10 cellular contexts compared by ENCODE assay signal in the genomic region with DNA sequence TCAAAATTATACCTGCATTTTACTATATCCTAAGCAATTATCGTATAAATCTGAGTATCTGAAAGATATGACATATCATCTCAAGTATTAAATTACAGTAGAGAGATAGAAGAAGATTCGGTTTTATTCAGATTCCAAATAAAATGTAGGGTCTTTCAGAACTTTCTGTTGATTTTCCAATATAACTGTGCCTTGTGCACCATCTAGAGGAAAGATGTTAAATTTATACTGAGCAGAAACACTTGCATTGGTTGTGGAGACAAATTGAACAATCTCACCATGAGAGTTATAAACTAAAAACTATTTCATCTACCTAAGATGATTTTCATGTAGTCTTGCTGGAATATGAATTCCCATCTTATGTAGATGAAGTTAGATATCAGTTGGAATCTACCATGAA. TPM values are rescaled to one million over a fixed set of nuclear protein-coding genes. Genes with fewer than 3 reads are reported as not detected.
A peak's percentile ranks its signal among the peaks of the same experiment; 100 is the strongest.
DNase-seq lines count a peak whose midpoint lies in the region; ATAC-seq and TF ChIP-seq lines count a peak whose summit lies in the region.
"Had no signal": no experiment of that assay in that cellular context is flagged by ENCODE, and none has a peak within 500 bp of the region (broad histone marks: within the 10 kb centered on the region; RNA-seq: fewer than 3 reads in every experiment).

No MANE protein-coding gene starts in this region.

- no peaks in the 10 kb centered on the region for H3K79me2 ChIP-seq in OCI-LY1 (ENCODE audit: insufficient read depth, low read length)

- H3K36me3 ChIP-seq in OCI-LY1 (ENCODE audit: insufficient read depth, low read length), result no peaks in the 10 kb centered on the region
- H3K36me3 ChIP-seq: neutrophil, tibial artery had no signal

- peaks cover 16% of the 10 kb centered on the region for H3K27me3 Mint-ChIP-seq in CD4-positive, alpha-beta T cell
- H3K27me3 Mint-ChIP-seq in activated CD4-positive, alpha-beta memory T cell treated with anti-CD3 and anti-CD28 coated beads, Interleukin-2, amount 10 ng/mL, durations not matched to agents 7 days and 5 days, result peaks cover 18% of the 10 kb centered on the region

- intact Hi-C loops in CD4-positive, alpha-beta T cell (cut with DNase I, micrococcal nuclease), result no loop called here

- no peaks in the 10 kb centered on the region for H3K9me3 ChIP-seq in OCI-LY1 (ENCODE audit: low read length)
- H3K9me3 ChIP-seq in CD4-positive, alpha-beta T cell (ENCODE audit: control insufficient read depth, low read length), result no peaks in the 10 kb centered on the region
- H3K9me3 ChIP-seq: neutrophil, tibial artery had no signal

- DNase-seq in NCI-H1436 (lab: John Stamatoyannopoulos, UW), result peak; percentile 5
- no peak for DNase-seq in NCI-H1436 treated with DMSO at 0.1 percent for 48 hours (lab: John Stamatoyannopoulos, UW)
- no peak for DNase-seq in epithelial cell of esophagus (ENCODE audit: low read depth)
- peak; percentile 5 for DNase-seq in renal cortical epithelial cell (ENCODE audit: low read depth)
- DNase-seq in GM20000 (ENCODE audit: low spot score), result no peak
- no peak for DNase-seq in CD4-positive, alpha-beta T cell
- DNase-seq in activated CD4-positive, alpha-beta memory T cell treated with anti-CD3 and anti-CD28 coated beads, Interleukin-2, amount 10 ng/mL, durations not matched to agents 7 days and 5 days, result no peak
- DNase-seq: tibial artery had no signal

- H3K4me2 ChIP-seq in OCI-LY1 (ENCODE audit: low read length), result no peak overlapping the region

- H3K36me3 Mint-ChIP-seq in CD4-positive, alpha-beta T cell (ENCODE audit: low read depth), result no peaks in the 10 kb centered on the region
- no peaks in the 10 kb centered on the region for H3K36me3 Mint-ChIP-seq in activated CD4-positive, alpha-beta memory T cell treated with anti-CD3 and anti-CD28 coated beads, Interleukin-2, amount 10 ng/mL, durations not matched to agents 7 days and 5 days (ENCODE audit: low read depth)

- H3K9ac ChIP-seq in OCI-LY1 (ENCODE audit: low read length), result no peak overlapping the region

- no peak overlapping the region for H2AFZ ChIP-seq in OCI-LY1 (ENCODE audit: low read length)

- no peaks in the 10 kb centered on the region for H3K9me3 Mint-ChIP-seq in CD4-positive, alpha-beta T cell
- H3K9me3 Mint-ChIP-seq in activated CD4-positive, alpha-beta memory T cell treated with anti-CD3 and anti-CD28 coated beads, Interleukin-2, amount 10 ng/mL, durations not matched to agents 7 days and 5 days, result no peaks in the 10 kb centered on the region

- no peaks in the 10 kb centered on the region for H4K20me1 ChIP-seq in OCI-LY1 (ENCODE audit: insufficient read depth, low read length)

- H3K4me3 ChIP-seq in OCI-LY1 (ENCODE audit: low read depth, low read length, poor library complexity, severe bottlenecking), result no peak overlapping the region
- H3K4me3 ChIP-seq in epithelial cell of esophagus (ENCODE audit: low read length), result no peak overlapping the region
- H3K4me3 ChIP-seq: tibial artery had no signal

- no peak overlapping the region for H3K27ac ChIP-seq in OCI-LY1 (ENCODE audit: low read depth, low read length, poor library complexity, severe bottlenecking)
- no peak overlapping the region for H3K27ac ChIP-seq in CD4-positive, alpha-beta T cell (ENCODE audit: low read depth, low read length)
- H3K27ac ChIP-seq: neutrophil, tibial artery had no signal

- no peaks in the 10 kb centered on the region for H3K9me2 ChIP-seq in OCI-LY1 (ENCODE audit: low read depth, low read length)

- no peak for ATAC-seq in CD4-positive, alpha-beta T cell (ENCODE audit: poor library complexity)

- no peaks in the 10 kb centered on the region for H3K4me1 Mint-ChIP-seq in CD4-positive, alpha-beta T cell (ENCODE audit: low read depth)
- no peaks in the 10 kb centered on the region for H3K4me1 Mint-ChIP-seq in activated CD4-positive, alpha-beta memory T cell treated with anti-CD3 and anti-CD28 coated beads, Interleukin-2, amount 10 ng/mL, durations not matched to agents 7 days and 5 days

- no peaks in the 10 kb centered on the region for H3F3A ChIP-seq in OCI-LY1 (ENCODE audit: insufficient read depth, low read length)

- H3K27me3 ChIP-seq in OCI-LY1 (ENCODE audit: insufficient read depth, low read length), result no peaks in the 10 kb centered on the region
- H3K27me3 ChIP-seq in CD4-positive, alpha-beta T cell (ENCODE audit: control insufficient read depth, insufficient read depth, low read length), result no peaks in the 10 kb centered on the region
- H3K27me3 ChIP-seq: tibial artery had no signal

- TF ChIP-seq CTCF in OCI-LY1 (IDR thresholded peaks at IDR 0.05; ENCODE audit: low read length) (peak; percentile 33; the same call in 1 of the 2 replicates), epithelial cell of esophagus (IDR thresholded peaks at IDR 0.05; ENCODE audit: insufficient read depth, low read depth, low read length, missing control alignments) (peak; percentile 24), GM20000 (IDR thresholded peaks at IDR 0.05; ENCODE audit: extremely low read depth, missing control alignments) (no peak)
- no peak for TF ChIP-seq CTCF in CD4-positive, alpha-beta T cell (IDR thresholded peaks at IDR 0.05)

- H3K4me1 ChIP-seq in OCI-LY1 (ENCODE audit: insufficient read depth, low read length, severe bottlenecking), result no peaks in the 10 kb centered on the region
- H3K4me1 ChIP-seq: tibial artery had no signal

- CTCF ChIA-PET in CD4-positive, alpha-beta T cell (lab: Charles Lee), result interaction anchor here (1.0 kb wide), 1 partner anchor 9 kb away, joined by 3 read pairs; no protein-coding TSS in a partner anchor
- CTCF ChIA-PET in activated CD4-positive, alpha-beta memory T cell treated with anti-CD3 and anti-CD28 coated beads, Interleukin-2, amount 10 ng/mL, durations not matched to agents 7 days and 5 days (lab: Charles Lee), result no interaction called here

- no peak overlapping the region for H3K4me3 Mint-ChIP-seq in CD4-positive, alpha-beta T cell
- no peak overlapping the region for H3K4me3 Mint-ChIP-seq in activated CD4-positive, alpha-beta memory T cell treated with anti-CD3 and anti-CD28 coated beads, Interleukin-2, amount 10 ng/mL, durations not matched to agents 7 days and 5 days

- POLR2A ChIA-PET in CD4-positive, alpha-beta T cell (lab: Charles Lee), result no interaction called here
- POLR2A ChIA-PET in activated CD4-positive, alpha-beta memory T cell treated with anti-CD3 and anti-CD28 coated beads, Interleukin-2, amount 10 ng/mL, durations not matched to agents 7 days and 5 days (lab: Charles Lee), result no interaction called here

- H3K27ac Mint-ChIP-seq in CD4-positive, alpha-beta T cell, result no peak overlapping the region
- H3K27ac Mint-ChIP-seq in activated CD4-positive, alpha-beta memory T cell treated with anti-CD3 and anti-CD28 coated beads, Interleukin-2, amount 10 ng/mL, durations not matched to agents 7 days and 5 days, result no peak overlapping the region

RNA-seq across cellular contexts. Expression of a gene that starts 26.8 kb away (rescaled TPM):
- 18.8 and 28.4 TPM in 2 replicates for total RNA-seq in renal cortical epithelial cell
- total RNA-seq in CD4-positive, alpha-beta T cell, result 10 to 100 TPM; 41.8 to 47.6 TPM
- total RNA-seq in activated CD4-positive, alpha-beta memory T cell treated with anti-CD3 and anti-CD28 coated beads, Interleukin-2, amount 10 ng/mL, durations not matched to agents 7 days and 5 days, result 10 to 100 TPM; 12.0 to 13.3 TPM

Comparison
In these comparisons a context has a peak if more than half of its experiments do, and no peak if none do; other contexts are left out.
1. DNase-seq: peak in NCI-H1436 (single experiment) and renal cortical epithelial cell (single experiment); none in NCI-H1436 treated with DMSO at 0.1 percent for 48 hours (single experiment), epithelial cell of esophagus (single experiment), GM20000 (single experiment), CD4-positive, alpha-beta T cell (0 of 10) and activated CD4-positive, alpha-beta memory T cell treated with anti-CD3 and anti-CD28 coated beads, Interleukin-2, amount 10 ng/mL, durations not matched to agents 7 days and 5 days (single experiment).
2. CTCF ChIP-seq: peak in OCI-LY1 (single experiment) and epithelial cell of esophagus (single experiment); none in GM20000 (single experiment) and CD4-positive, alpha-beta T cell (single experiment).